Comparison of ENCODE assay signal across 10 cellular contexts in genomic region chr5:176675676-176676360, GRCh38. TPM values are rescaled to one million over a fixed set of nuclear protein-coding genes. Genes with fewer than 3 reads are reported as not detected.
DNase-seq lines count a peak whose midpoint lies in the region; ATAC-seq and TF ChIP-seq lines count a peak whose summit lies in the region.
"Had no signal": no experiment of that assay in that cellular context is flagged by ENCODE, and none has a peak within 500 bp of the region (broad histone marks: within the 10 kb centered on the region; RNA-seq: fewer than 3 reads in every experiment).

No MANE protein-coding gene starts in this region.

- no peaks in the 10 kb centered on the region for H3K36me3 Mint-ChIP-seq in Caco-2 (ENCODE audit: insufficient read depth, unreplicated experiment)
- H3K36me3 Mint-ChIP-seq: IgD-negative memory B cell had no signal

- H3K9me3 ChIP-seq in Caco-2: no peaks in the 10 kb centered on the region

- peaks cover 2% of the 10 kb centered on the region for H3K27me3 Mint-ChIP-seq in Caco-2 (ENCODE audit: insufficient read depth, unreplicated experiment)
- H3K27me3 Mint-ChIP-seq in stimulated activated naive CD8-positive, alpha-beta T cell treated with anti-CD3 and anti-CD28 coated beads, Interleukin-15, amount 100 ng/mL, for 72 hours: peaks cover 78% of the 10 kb centered on the region

- TF ChIP-seq CTCF in Caco-2 (IDR thresholded peaks at IDR 0.05; ENCODE audit: insufficient read depth in 1 of 2, low read depth in 1 of 2, low read length in 1 of 2, severe bottlenecking in 1 of 2, unreplicated experiment in 1 of 2) (peak; percentile 72 to 76), astrocyte of the cerebellum (IDR thresholded peaks at IDR 0.05; ENCODE audit: low read depth, low read length, missing control alignments) (peak; percentile 65)

- H3K4me3 ChIP-seq in Caco-2 (ENCODE audit: low read depth, low read length) (no peak overlapping the region), astrocyte of the cerebellum (ENCODE audit: low read depth, low read length) (no peak overlapping the region)

- CTCF ChIA-PET in Caco-2 (lab: Charles Lee): interaction anchor here (0.6 to 1.1 kb wide), 2 partner anchors 15 kb away, joined by 4 to 6 read pairs; no protein-coding TSS in a partner anchor

- no peaks in the 10 kb centered on the region for H3K4me1 ChIP-seq in Caco-2

- intact Hi-C loops in Caco-2 (cut with micrococcal nuclease; ENCODE audit: unreplicated experiment): no loop called here

- in situ Hi-C loops in astrocyte of the cerebellum (cut with HindIII; ENCODE audit: low sequenced_read_pairs): no loop called here

- BruUV-seq in Caco-2 (replicated peaks; lab: Mats Ljungman, UMichigan): no TSS peak

- DNase-seq in Caco-2 (peak; percentile 59 to 69), HT1080 (ENCODE audit: low read depth) (peak; percentile 44), astrocyte of the cerebellum (ENCODE audit: low read depth) (no peak), lung microvascular endothelial cell (ENCODE audit: low read depth in 2 of 2) (peak; percentile 13 to 53)
- DNase-seq in stimulated activated naive CD8-positive, alpha-beta T cell treated with anti-CD3 and anti-CD28 coated beads, Interleukin-15, Interleukin-2, amounts not matched to agents 100 U/mL and 50 U/mL, for 24 hours: no peak
- DNase-seq in stimulated activated naive CD8-positive, alpha-beta T cell treated with anti-CD3 and anti-CD28 coated beads, Interleukin-15, amount 100 ng/mL, for 72 hours: no peak
- DNase-seq: activated CD4-positive, alpha-beta T cell treated with anti-CD3 and anti-CD28 coated beads, Interleukin-2, amount 10 ng/mL, durations not matched to agents 24 days and 14 days had no signal

- no peak overlapping the region for H3K4me3 Mint-ChIP-seq in Caco-2 (ENCODE audit: unreplicated experiment)
- no peak overlapping the region for H3K4me3 Mint-ChIP-seq in stimulated activated naive CD8-positive, alpha-beta T cell treated with anti-CD3 and anti-CD28 coated beads, Interleukin-15, amount 100 ng/mL, for 72 hours
- H3K4me3 Mint-ChIP-seq: activated CD4-positive, alpha-beta T cell treated with anti-CD3 and anti-CD28 coated beads, Interleukin-2, amount 10 ng/mL, durations not matched to agents 24 days and 14 days had no signal

- H3K9me3 Mint-ChIP-seq in Caco-2 (ENCODE audit: unreplicated experiment): no peaks in the 10 kb centered on the region
- no peaks in the 10 kb centered on the region for H3K9me3 Mint-ChIP-seq in stimulated activated naive CD8-positive, alpha-beta T cell treated with anti-CD3 and anti-CD28 coated beads, Interleukin-15, amount 100 ng/mL, for 72 hours
- H3K9me3 Mint-ChIP-seq: activated CD4-positive, alpha-beta T cell treated with anti-CD3 and anti-CD28 coated beads, Interleukin-2, amount 10 ng/mL, durations not matched to agents 24 days and 14 days; IgD-negative memory B cell had no signal

- H3K36me3 ChIP-seq in Caco-2 (ENCODE audit: control insufficient read depth, insufficient read depth, low read length): no peaks in the 10 kb centered on the region

- POLR2A ChIA-PET in Caco-2 (lab: Charles Lee): no interaction called here

- ATAC-seq in GM19395 (IDR thresholded peaks at IDR 0.05; ENCODE audit: unreplicated experiment) (no peak), GM19455 (IDR thresholded peaks at IDR 0.05; ENCODE audit: unreplicated experiment) (no peak)
- ATAC-seq in stimulated activated naive CD8-positive, alpha-beta T cell treated with anti-CD3 and anti-CD28 coated beads, Interleukin-15, Interleukin-2, amounts not matched to agents 100 U/mL and 50 U/mL, for 24 hours: no peak
- ATAC-seq in stimulated activated naive CD8-positive, alpha-beta T cell treated with anti-CD3 and anti-CD28 coated beads, Interleukin-15, amount 100 ng/mL, for 72 hours: no peak

- no peaks in the 10 kb centered on the region for H3K27me3 ChIP-seq in Caco-2 (replicated peaks; ENCODE audit: control insufficient read depth, insufficient read depth, low read length)

- no peak overlapping the region for H3K27ac Mint-ChIP-seq in Caco-2 (ENCODE audit: unreplicated experiment)
- H3K27ac Mint-ChIP-seq in stimulated activated naive CD8-positive, alpha-beta T cell treated with anti-CD3 and anti-CD28 coated beads, Interleukin-15, amount 100 ng/mL, for 72 hours: no peak overlapping the region
- H3K27ac Mint-ChIP-seq: activated CD4-positive, alpha-beta T cell treated with anti-CD3 and anti-CD28 coated beads, Interleukin-2, amount 10 ng/mL, durations not matched to agents 24 days and 14 days; IgD-negative memory B cell had no signal

- no peaks in the 10 kb centered on the region for H3K4me1 Mint-ChIP-seq in Caco-2 (ENCODE audit: low read depth, unreplicated experiment)
- no peaks in the 10 kb centered on the region for H3K4me1 Mint-ChIP-seq in stimulated activated naive CD8-positive, alpha-beta T cell treated with anti-CD3 and anti-CD28 coated beads, Interleukin-15, amount 100 ng/mL, for 72 hours
- H3K4me1 Mint-ChIP-seq: activated CD4-positive, alpha-beta T cell treated with anti-CD3 and anti-CD28 coated beads, Interleukin-2, amount 10 ng/mL, durations not matched to agents 24 days and 14 days had no signal

RNA-seq across cellular contexts. Expression of gene TSPAN17, which starts 28.5 kb away (rescaled TPM):
- total RNA-seq in Caco-2 (2022) (19.6 and 20.5 TPM in 2 replicates), lung microvascular endothelial cell (34.4 and 38.7 TPM in 2 replicates)
- total RNA-seq in HT1080 (2014; rRNA removed; shearing (Covaris generic)): 32.8 and 47.7 TPM in 2 replicates
- 42.3 and 44.9 TPM in 2 replicates for polyA plus RNA-seq in HT1080 (2015; cell fraction: cytosol; rRNA removed)
- polyA plus RNA-seq in HT1080 (2015; cell fraction: nucleus; rRNA removed): 36.3 and 36.7 TPM in 2 replicates

RNA-seq across cellular contexts. Expression of gene EIF4E1B, which starts 45.3 kb away (rescaled TPM):
- total RNA-seq in Caco-2 (2022): not detected in 2 replicates
- total RNA-seq in HT1080 (2014; rRNA removed; shearing (Covaris generic)): not detected in 2 replicates
- polyA plus RNA-seq in HT1080 (2015; cell fraction: cytosol; rRNA removed): not detected in 2 replicates
- not detected in 2 replicates for polyA plus RNA-seq in HT1080 (2015; cell fraction: nucleus; rRNA removed)
- total RNA-seq in lung microvascular endothelial cell: not detected in 2 replicates
- total RNA-seq: activated CD4-positive, alpha-beta T cell treated with anti-CD3 and anti-CD28 coated beads, Interleukin-2, amount 10 ng/mL, durations not matched to agents 24 days and 14 days had no signal
- polyA plus RNA-seq: IgD-negative memory B cell had no signal

RNA-seq across cellular contexts. Expression of gene SNCB, which starts 45.5 kb away (rescaled TPM):
- total RNA-seq in Caco-2 (2022) (not detected in 2 replicates), lung microvascular endothelial cell (0.99 and 1.1 TPM in 2 replicates)
- total RNA-seq in HT1080 (2014; rRNA removed; shearing (Covaris generic)): 2.4 and 3.4 TPM in 2 replicates
- polyA plus RNA-seq in HT1080 (2015; cell fraction: cytosol; rRNA removed): 0.98 and 1.2 TPM in 2 replicates
- polyA plus RNA-seq in HT1080 (2015; cell fraction: nucleus; rRNA removed): 0.30 and 0.54 TPM in 2 replicates
- total RNA-seq: activated CD4-positive, alpha-beta T cell treated with anti-CD3 and anti-CD28 coated beads, Interleukin-2, amount 10 ng/mL, durations not matched to agents 24 days and 14 days had no signal
- polyA plus RNA-seq: IgD-negative memory B cell had no signal

Comparison
In these comparisons a context has a peak if more than half of its experiments do, and no peak if none do; other contexts are left out.
1. DNase-seq: peak in Caco-2 (2 of 2), HT1080 (single experiment) and lung microvascular endothelial cell (2 of 2); none in astrocyte of the cerebellum (single experiment), stimulated activated naive CD8-positive, alpha-beta T cell treated with anti-CD3 and anti-CD28 coated beads, Interleukin-15, Interleukin-2, amounts not matched to agents 100 U/mL and 50 U/mL, for 24 hours (single experiment) and stimulated activated naive CD8-positive, alpha-beta T cell treated with anti-CD3 and anti-CD28 coated beads, Interleukin-15, amount 100 ng/mL, for 72 hours (0 of 2).